1 cellular context compared by ENCODE assay signal in the genomic region with DNA sequence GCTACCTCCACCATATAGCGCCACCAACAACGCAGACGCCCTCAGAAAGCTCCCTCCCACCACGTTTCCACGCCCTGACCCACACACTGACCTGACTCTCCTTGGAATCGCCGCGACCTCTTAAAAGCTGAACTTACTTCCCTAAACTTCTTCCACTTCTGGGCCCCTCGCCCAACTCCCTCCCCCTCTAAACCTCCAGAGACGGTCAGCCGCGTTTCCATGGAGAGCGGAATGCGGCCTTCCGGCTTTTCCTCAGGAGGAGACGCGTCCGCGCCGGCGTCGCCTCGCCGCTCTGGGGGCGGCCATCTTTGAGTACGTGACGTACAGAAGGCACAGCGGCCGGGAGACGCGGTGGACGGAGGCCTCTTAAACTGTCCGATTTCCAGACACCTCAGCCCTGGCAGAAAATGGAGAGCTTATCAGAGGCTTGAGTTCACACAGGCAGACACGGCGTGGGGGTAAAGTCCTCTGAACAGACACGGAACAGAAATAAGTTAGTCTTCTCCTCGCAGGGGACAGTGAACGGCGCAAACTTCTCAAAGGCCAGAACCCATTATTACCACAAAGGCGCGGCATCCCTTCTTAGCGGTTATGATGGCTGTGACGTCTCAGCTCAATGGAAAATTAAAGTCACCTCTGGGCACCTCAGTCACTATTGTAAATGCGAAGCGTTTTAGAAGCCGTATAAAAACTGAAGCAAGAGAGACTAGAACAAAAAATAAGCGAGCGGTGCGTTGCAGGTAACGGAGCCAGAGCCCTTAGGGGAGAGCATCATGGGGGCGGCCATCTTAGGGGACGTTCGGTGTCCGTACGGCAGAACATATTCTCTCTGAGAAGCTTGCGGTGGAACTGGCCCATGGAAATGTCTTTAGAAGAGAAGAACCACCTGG.
TF ChIP-seq lines count a peak whose summit lies in the region.

Gene ZNF432, minus strand, starts transcription at position 235 of the 890 bp plus-strand sequence. CDS start 1,970 bp downstream, outside the sequence.

TF ChIP-seq in HEK293, 187 proteins besides CTCF, POLR2A, EP300 and RAD21 (continued from another document):
- TF ChIP-seq PRDM6 (tag by site-specific recombination; IDR thresholded peaks at IDR 0.05), result no peak
- TF ChIP-seq KLF9 (tag by site-specific recombination; IDR thresholded peaks at IDR 0.05; ENCODE audit: low read depth), result no peak
